ENCODE assay signal across 20 cellular contexts in genomic region chr4:83329521-83330105, GRCh38. TPM values are rescaled to one million over a fixed set of nuclear protein-coding genes. Genes with fewer than 3 reads are reported as not detected.
DNase-seq lines count a peak whose midpoint lies in the region; ATAC-seq and TF ChIP-seq lines count a peak whose summit lies in the region.
"Had no signal": no experiment of that assay in that cellular context is flagged by ENCODE, and none has a peak within 500 bp of the region (broad histone marks: within the 10 kb centered on the region; RNA-seq: fewer than 3 reads in every experiment).

No MANE protein-coding gene starts in this region.

- H3K4me1 Mint-ChIP-seq in activated T-cell treated with anti-CD3 and anti-CD28 coated beads, Interleukin-2, amount 50 U/mL, for 72 hours (ENCODE audit: low read depth), result peaks cover 16% of the 10 kb centered on the region

- no peak for ATAC-seq in activated T-cell treated with anti-CD3 and anti-CD28 coated beads, Interleukin-2, amount 50 U/mL, for 72 hours (replicated peaks in 1 of 2)
- ATAC-seq in esophagus mucosa, result peak; percentile 24
- no peak for ATAC-seq in HG02678 (IDR thresholded peaks at IDR 0.05; ENCODE audit: unreplicated experiment)
- ATAC-seq in HG03354 (IDR thresholded peaks at IDR 0.05; ENCODE audit: poor library complexity, severe bottlenecking, unreplicated experiment), result no peak
- ATAC-seq: GM12878 had no signal

- POLR2A ChIA-PET in RWPE1 (lab: Yijun Ruan, JAX; ENCODE audit: low non-redundant PET), result no interaction called here

- H3K27ac ChIP-seq in RWPE1, result no peak overlapping the region
- H3K27ac ChIP-seq: cardiac muscle cell, esophagus muscularis mucosa, neural progenitor cell, prostate gland, stomach had no signal

- H3K27me3 Mint-ChIP-seq in activated T-cell treated with anti-CD3 and anti-CD28 coated beads, Interleukin-2, amount 50 U/mL, for 72 hours (ENCODE audit: low read depth), result no peaks in the 10 kb centered on the region
- H3K27me3 Mint-ChIP-seq: CD4-positive, CD25-positive, alpha-beta regulatory T cell had no signal

- no peak overlapping the region for H3K4me3 Mint-ChIP-seq in activated T-cell treated with anti-CD3 and anti-CD28 coated beads, Interleukin-2, amount 50 U/mL, for 72 hours
- H3K4me3 Mint-ChIP-seq: neural progenitor cell had no signal

- DNase-seq in activated T-cell treated with anti-CD3 and anti-CD28 coated beads, Interleukin-2, amount 50 U/mL, for 72 hours, result no peak
- no peak for DNase-seq in activated T-cell treated with anti-CD3 and anti-CD28 coated beads, Interleukin-2, amount 50 U/mL, for 48 hours
- DNase-seq in RWPE1 (ENCODE audit: low spot score), result peak; percentile 33
- DNase-seq in Ammon's horn (ENCODE audit: low spot score), result no peak
- DNase-seq in anterior cingulate cortex (lab: John Stamatoyannopoulos, UW), result no peak
- DNase-seq: activated CD4-positive, CD25-positive, alpha-beta regulatory T cell treated with anti-CD3 and anti-CD28 coated beads, Interleukin-2, amount 50 U/mL, for 72 hours; CD4-positive, CD25-positive, alpha-beta regulatory T cell; NCI-H1436 treated with DMSO at 0.1 percent for 48 hours; NK-92 treated with Interleukin-12 subunit alpha and Interleukin-12 subunit beta, amount 100 ng/mL, for 24 hours; RPMI8226; stimulated activated CD4-positive, alpha-beta T cell treated with anti-CD3 and anti-CD28 coated beads, Interleukin-4, amount 100 ng/mL, for 24 hours; stomach had no signal

- H3K9me3 Mint-ChIP-seq in activated T-cell treated with anti-CD3 and anti-CD28 coated beads, Interleukin-2, amount 50 U/mL, for 72 hours, result no peaks in the 10 kb centered on the region
- H3K9me3 Mint-ChIP-seq: CD4-positive, CD25-positive, alpha-beta regulatory T cell; neural progenitor cell had no signal

- CTCF ChIA-PET in RWPE1 (lab: Yijun Ruan, JAX), result no interaction called here

- H3K27ac Mint-ChIP-seq in activated T-cell treated with anti-CD3 and anti-CD28 coated beads, Interleukin-2, amount 50 U/mL, for 72 hours, result peak overlapping the region; percentile 5
- H3K27ac Mint-ChIP-seq: neural progenitor cell had no signal

- no peak for TF ChIP-seq CTCF in RWPE1 (conservative IDR thresholded peaks at IDR 0.05; ENCODE audit: low read depth)

- peaks cover 0 to 3% of the 10 kb centered on the region in 2 donors for H3K36me3 Mint-ChIP-seq in activated T-cell treated with anti-CD3 and anti-CD28 coated beads, Interleukin-2, amount 50 U/mL, for 72 hours (ENCODE audit: insufficient read depth in 2 of 2)
- H3K36me3 Mint-ChIP-seq: neural progenitor cell had no signal

RNA-seq across cellular contexts. Expression of gene HPSE, which starts 5.0 kb away (rescaled TPM):
- 10 to 100 TPM; 12.8 to 15.3 TPM for total RNA-seq in activated T-cell treated with anti-CD3 and anti-CD28 coated beads, Interleukin-2, amount 50 U/mL, for 72 hours
- 15.4 TPM for total RNA-seq in esophagus mucosa

RNA-seq across cellular contexts. Expression of gene COQ2, which starts 45.0 kb away (rescaled TPM):
- total RNA-seq in activated T-cell treated with anti-CD3 and anti-CD28 coated beads, Interleukin-2, amount 50 U/mL, for 72 hours, result 10 to 100 TPM; 15.9 to 19.4 TPM
- 16.7 TPM for total RNA-seq in esophagus mucosa
